Comparison of ENCODE assay signal across 13 cellular contexts in the genomic region with DNA sequence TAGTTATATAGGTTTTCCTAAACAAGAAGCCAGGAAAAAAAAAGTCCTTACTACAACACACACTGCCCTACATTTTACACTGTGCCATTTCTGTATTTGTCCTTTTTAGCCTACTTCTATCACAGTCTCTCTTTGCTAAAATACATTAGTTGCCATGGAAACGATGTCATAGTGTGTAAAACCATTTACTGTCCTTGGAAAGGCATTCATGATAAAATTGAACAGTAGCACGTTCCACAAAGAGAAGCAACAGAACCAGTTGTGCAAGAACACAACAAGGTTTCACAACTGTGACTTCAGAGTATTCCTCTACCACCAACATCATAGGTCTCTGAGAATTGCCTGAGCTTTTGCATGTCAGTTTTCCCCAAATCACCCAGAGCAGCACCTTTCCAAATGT. TPM values are rescaled to one million over a fixed set of nuclear protein-coding genes. Genes with fewer than 3 reads are reported as not detected.
DNase-seq lines count a peak whose midpoint lies in the region; ATAC-seq, FAIRE-seq and TF ChIP-seq lines count a peak whose summit lies in the region.
"Had no signal": no experiment of that assay in that cellular context is flagged by ENCODE, and none has a peak within 500 bp of the region (broad histone marks: within the 10 kb centered on the region; RNA-seq: fewer than 3 reads in every experiment).

No MANE protein-coding gene starts in this region.

- H3K27me3 Mint-ChIP-seq in glutamatergic neuron (ENCODE audit: unreplicated experiment) = peaks cover 2% of the 10 kb centered on the region
- H3K27me3 Mint-ChIP-seq: IgD-negative memory B cell had no signal

- no peaks in the 10 kb centered on the region for H3K9me3 ChIP-seq in tibial artery
- H3K9me3 ChIP-seq: right lobe of liver had no signal

- H3K27ac Mint-ChIP-seq in glutamatergic neuron (ENCODE audit: unreplicated experiment) = peak overlapping the region; percentile 79

- H3K27ac ChIP-seq in VCaP = peak overlapping the region; percentile 73
- H3K27ac ChIP-seq in tibial artery = no peak overlapping the region
- H3K27ac ChIP-seq: right lobe of liver had no signal

- H3K4me1 Mint-ChIP-seq in glutamatergic neuron (ENCODE audit: low read depth, unreplicated experiment) = peaks cover 75% of the 10 kb centered on the region

- intact Hi-C loops in tibial artery (cut with DNase I; ENCODE audit: low total_unique reads) = no loop called here

- DNase-seq in AG20443 (ENCODE audit: low spot score) (peak; percentile 48), EH (ENCODE audit: low read depth) (peak; percentile 60), glutamatergic neuron (no peak), tibial artery (no peak), HT-29 (ENCODE audit: low spot score) (no peak), HTR-8/SVneo (ENCODE audit: insufficient read length, low spot score) (no peak)
- DNase-seq: right lobe of liver, T-helper 1 cell had no signal

- no peaks in the 10 kb centered on the region for H3K27me3 ChIP-seq in tibial artery
- H3K27me3 ChIP-seq: right lobe of liver had no signal

- H3K4me3 Mint-ChIP-seq in glutamatergic neuron (ENCODE audit: unreplicated experiment) = peak overlapping the region; percentile 51
- H3K4me3 Mint-ChIP-seq: IgD-negative memory B cell had no signal

- no peaks in the 10 kb centered on the region for H3K4me1 ChIP-seq in tibial artery

- no peak overlapping the region for H3K4me3 ChIP-seq in tibial artery
- H3K4me3 ChIP-seq: right lobe of liver had no signal

- FAIRE-seq in HTR-8/SVneo (lab: Jason Lieb, UNC) = no peak
- FAIRE-seq: frontal cortex, GM18507 had no signal

- TF ChIP-seq CTCF in VCaP (conservative IDR thresholded peaks at IDR 0.05) (no peak), glutamatergic neuron (IDR thresholded peaks at IDR 0.05; ENCODE audit: partially characterized antibody, unreplicated experiment) (no peak), tibial artery (IDR thresholded peaks at IDR 0.05) (no peak)

- H3K36me3 Mint-ChIP-seq in glutamatergic neuron (ENCODE audit: unreplicated experiment) = no peaks in the 10 kb centered on the region
- H3K36me3 Mint-ChIP-seq: IgD-negative memory B cell had no signal

- H3K9me3 Mint-ChIP-seq in glutamatergic neuron (ENCODE audit: unreplicated experiment) = peaks cover 2% of the 10 kb centered on the region
- H3K9me3 Mint-ChIP-seq: IgD-negative memory B cell had no signal

- no peaks in the 10 kb centered on the region for H3K36me3 ChIP-seq in tibial artery
- H3K36me3 ChIP-seq: right lobe of liver had no signal

- no peak for ATAC-seq in GM18861 (IDR thresholded peaks at IDR 0.05; ENCODE audit: unreplicated experiment)

RNA-seq across cellular contexts. Expression of a gene that starts 20.5 kb away (rescaled TPM):
- 525 TPM for total RNA-seq in glutamatergic neuron (ENCODE audit: unreplicated experiment)
- 10.9 and 13.9 TPM in 2 replicates for total RNA-seq in HT-29 (2014; rRNA removed; shearing (Covaris generic))

Comparison
In these comparisons a context has a peak if more than half of its experiments do, and no peak if none do; other contexts are left out.
1. DNase-seq: peak in AG20443 (single experiment) and EH (single experiment); none in glutamatergic neuron (single experiment), tibial artery (0 of 2), HT-29 (single experiment) and HTR-8/SVneo (single experiment).
2. RNA of a gene that starts 20.5 kb away (total RNA-seq): 525 TPM in glutamatergic neuron (single experiment); 10.9 to 13.9 TPM in HT-29; every median in the first group is over 10 times any median in the second.